9 cellular contexts compared by ENCODE assay signal in genomic region chr2:46461716-46462171, GRCh38. TPM values are rescaled to one million over a fixed set of nuclear protein-coding genes. Genes with fewer than 3 reads are reported as not detected.
A peak's percentile ranks its signal among the peaks of the same experiment; 100 is the strongest.
DNase-seq lines count a peak whose midpoint lies in the region; ATAC-seq, FAIRE-seq and TF ChIP-seq lines count a peak whose summit lies in the region.
"Had no signal": no experiment of that assay in that cellular context is flagged by ENCODE, and none has a peak within 500 bp of the region (broad histone marks: within the 10 kb centered on the region; RNA-seq: fewer than 3 reads in every experiment).

No MANE protein-coding gene starts in this region.

- TF ChIP-seq CTCF in GM10248 (IDR thresholded peaks at IDR 0.05; ENCODE audit: control extremely low read depth, extremely low read depth, low read depth, missing control alignments) (no peak), lower lobe of right lung (IDR thresholded peaks at IDR 0.05) (no peak), D721Med (IDR thresholded peaks at IDR 0.05; ENCODE audit: insufficient read depth, missing control alignments) (no peak)

- CTCF ChIA-PET in GM10248 (lab: Yijun Ruan, JAX) = interaction anchor here (0.8 to 2.2 kb wide), 12 partner anchors 9 to 861 kb away, joined by 3 to 12 read pairs (median 3); no protein-coding TSS in a partner anchor

- DNase-seq in GM10248 (ENCODE audit: extremely low spot score) (peak; percentile 38), RPMI8226 (peak; percentile 81), lower lobe of right lung (no peak), 8988T (no peak), GM19240 (ENCODE audit: insufficient read length, low spot score) (no peak), posterior vena cava (ENCODE audit: low spot score) (no peak), D721Med (ENCODE audit: insufficient read length, low spot score) (no peak)

- peak; percentile 22 for ATAC-seq in HG02678 (IDR thresholded peaks at IDR 0.05; ENCODE audit: unreplicated experiment)
- peak; percentile 39 to 63 for ATAC-seq in lower lobe of right lung

- H3K36me3 ChIP-seq in lower lobe of right lung = no peaks in the 10 kb centered on the region
- H3K36me3 ChIP-seq: vagina had no signal

- H3K4me1 ChIP-seq in lower lobe of right lung = peaks cover 34% of the 10 kb centered on the region

- H3K4me3 ChIP-seq in lower lobe of right lung = no peak overlapping the region
- H3K4me3 ChIP-seq: vagina had no signal

- intact Hi-C loops in lower lobe of right lung (cut with DNase I) (no loop called here), posterior vena cava (cut with DNase I) (no loop called here)

- H3K27ac ChIP-seq in lower lobe of right lung = peak overlapping the region; percentile 58

- FAIRE-seq in D721Med (lab: Jason Lieb, UNC) = no peak

- H3K9me3 ChIP-seq in lower lobe of right lung = no peaks in the 10 kb centered on the region
- H3K9me3 ChIP-seq: vagina had no signal

- no peaks in the 10 kb centered on the region for H3K27me3 ChIP-seq in lower lobe of right lung (ENCODE audit: low read depth)
- H3K27me3 ChIP-seq: vagina had no signal

- POLR2A ChIA-PET in GM10248 (lab: Yijun Ruan, JAX) = no interaction called here

RNA-seq across cellular contexts. Expression of gene TMEM247, which starts 17.6 kb away (rescaled TPM):
- total RNA-seq in lower lobe of right lung (not detected), posterior vena cava (not detected)
- total RNA-seq: vagina had no signal

Comparison
In these comparisons a context has a peak if more than half of its experiments do, and no peak if none do; other contexts are left out.
1. DNase-seq: peak in GM10248 (single experiment) and RPMI8226 (single experiment); none in lower lobe of right lung (single experiment), 8988T (single experiment), GM19240 (single experiment), posterior vena cava (single experiment) and D721Med (single experiment).